15 cellular contexts compared by ENCODE assay signal in the genomic region with DNA sequence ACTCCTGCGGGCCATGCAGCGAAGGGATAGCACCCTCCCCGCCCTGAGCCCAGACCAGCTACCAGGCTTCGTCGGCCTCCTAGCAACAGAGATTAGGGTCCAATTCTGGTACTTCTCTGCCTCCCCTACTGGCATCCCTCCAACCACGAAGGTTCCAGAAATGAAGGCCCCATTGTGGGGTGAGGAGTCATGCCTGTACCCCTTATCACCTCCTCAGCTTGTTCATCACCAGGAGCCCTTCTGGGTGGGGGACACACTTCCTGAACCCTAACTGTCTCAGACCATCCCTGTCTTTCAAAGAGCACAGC. TPM values are rescaled to one million over a fixed set of nuclear protein-coding genes. Genes with fewer than 3 reads are reported as not detected.
DNase-seq lines count a peak whose midpoint lies in the region; ATAC-seq and TF ChIP-seq lines count a peak whose summit lies in the region.
"Had no signal": no experiment of that assay in that cellular context is flagged by ENCODE, and none has a peak within 500 bp of the region (broad histone marks: within the 10 kb centered on the region; RNA-seq: fewer than 3 reads in every experiment).

No MANE protein-coding gene starts in this region.

- 78 to 85% methylated on average over 5 to 6 of the region's 6 CpGs for WGBS in testis, 2 donors

- intact Hi-C loops in testis (cut with DNase I; ENCODE audit: low total_unique reads) = no loop called here

- H3K27ac ChIP-seq in testis = no peak overlapping the region
- H3K27ac ChIP-seq: adrenal gland, hepatocyte, upper lobe of right lung had no signal

- peaks cover 12% of the 10 kb centered on the region for H3K4me1 ChIP-seq in testis

- peaks cover 22% of the 10 kb centered on the region for H3K4me1 Mint-ChIP-seq in activated naive CD8-positive, alpha-beta T cell treated with anti-CD3 and anti-CD28 coated beads, Interleukin-2, amount 50 U/mL, for 24 hours
- peaks cover 12% of the 10 kb centered on the region for H3K4me1 Mint-ChIP-seq in activated naive CD8-positive, alpha-beta T cell treated with anti-CD3 and anti-CD28 coated beads for 36 hours
- peaks cover 30% of the 10 kb centered on the region for H3K4me1 Mint-ChIP-seq in stimulated activated effector memory CD8-positive, alpha-beta T cell treated with anti-CD3 and anti-CD28 coated beads, Interleukin-12 subunit alpha, Interleukin-12 subunit beta, amount 100 ng/mL, for 72 hours

- H3K4me3 ChIP-seq in WI38 (ENCODE audit: low read depth, low read length) (peak overlapping the region; percentile 86), fibroblast of pulmonary artery (replicated peaks; ENCODE audit: low read depth, low read length) (peak overlapping the region; percentile 71), testis (no peak overlapping the region)

- H3K27ac Mint-ChIP-seq in activated naive CD8-positive, alpha-beta T cell treated with anti-CD3 and anti-CD28 coated beads, Interleukin-2, amount 50 U/mL, for 24 hours = no peak overlapping the region
- H3K27ac Mint-ChIP-seq in activated naive CD8-positive, alpha-beta T cell treated with anti-CD3 and anti-CD28 coated beads for 36 hours = no peak overlapping the region
- H3K27ac Mint-ChIP-seq in stimulated activated effector memory CD8-positive, alpha-beta T cell treated with anti-CD3 and anti-CD28 coated beads, Interleukin-12 subunit alpha, Interleukin-12 subunit beta, amount 100 ng/mL, for 72 hours = peak overlapping the region; percentile 37
- H3K27ac Mint-ChIP-seq: endodermal cell had no signal

- DNase-seq in activated naive CD8-positive, alpha-beta T cell treated with anti-CD3 and anti-CD28 coated beads, Interleukin-2, amount 50 U/mL, for 24 hours = no peak
- DNase-seq in activated naive CD8-positive, alpha-beta T cell treated with anti-CD3 and anti-CD28 coated beads for 36 hours = no peak
- DNase-seq in fibroblast of pulmonary artery (ENCODE audit: low read depth) = no peak
- DNase-seq in stimulated activated effector memory CD8-positive, alpha-beta T cell treated with anti-CD3 and anti-CD28 coated beads, Interleukin-12 subunit alpha, Interleukin-12 subunit beta, amount 100 ng/mL, for 72 hours (ENCODE audit: low spot score in 2 of 2) = no peak
- no peak for DNase-seq in GM19240 (ENCODE audit: insufficient read length, low spot score)
- DNase-seq in NCI-H345 treated with DMSO at 0.1 percent for 48 hours (lab: John Stamatoyannopoulos, UW; ENCODE audit: unreplicated experiment) = no peak
- no peak for DNase-seq in testis
- DNase-seq: adrenal gland, AML-193, endodermal cell, NCI-H1436, NCI-H774 had no signal

- no peaks in the 10 kb centered on the region for H3K27me3 ChIP-seq in testis

- ATAC-seq in activated naive CD8-positive, alpha-beta T cell treated with anti-CD3 and anti-CD28 coated beads, Interleukin-2, amount 50 U/mL, for 24 hours = no peak
- no peak for ATAC-seq in stimulated activated effector memory CD8-positive, alpha-beta T cell treated with anti-CD3 and anti-CD28 coated beads, Interleukin-12 subunit alpha, Interleukin-12 subunit beta, amount 100 ng/mL, for 72 hours
- ATAC-seq: upper lobe of right lung had no signal

- H3K4me3 Mint-ChIP-seq in activated naive CD8-positive, alpha-beta T cell treated with anti-CD3 and anti-CD28 coated beads, Interleukin-2, amount 50 U/mL, for 24 hours = peak overlapping the region; percentile 65
- no peak overlapping the region for H3K4me3 Mint-ChIP-seq in activated naive CD8-positive, alpha-beta T cell treated with anti-CD3 and anti-CD28 coated beads for 36 hours
- H3K4me3 Mint-ChIP-seq in stimulated activated effector memory CD8-positive, alpha-beta T cell treated with anti-CD3 and anti-CD28 coated beads, Interleukin-12 subunit alpha, Interleukin-12 subunit beta, amount 100 ng/mL, for 72 hours = peak overlapping the region; percentile 82

- H3K9me3 ChIP-seq in testis = no peaks in the 10 kb centered on the region
- H3K9me3 ChIP-seq: adrenal gland, upper lobe of right lung had no signal

- no peak for TF ChIP-seq CTCF in WI38 (IDR thresholded peaks at IDR 0.05; ENCODE audit: low read depth, low read length)
- TF ChIP-seq CTCF in fibroblast of pulmonary artery (IDR thresholded peaks at IDR 0.05; ENCODE audit: low read length, missing control alignments) = no peak
- no peak for TF ChIP-seq CTCF in testis (IDR thresholded peaks at IDR 0.05)

- no peaks in the 10 kb centered on the region for H3K9me3 Mint-ChIP-seq in activated naive CD8-positive, alpha-beta T cell treated with anti-CD3 and anti-CD28 coated beads, Interleukin-2, amount 50 U/mL, for 24 hours
- no peaks in the 10 kb centered on the region for H3K9me3 Mint-ChIP-seq in activated naive CD8-positive, alpha-beta T cell treated with anti-CD3 and anti-CD28 coated beads for 36 hours
- H3K9me3 Mint-ChIP-seq in stimulated activated effector memory CD8-positive, alpha-beta T cell treated with anti-CD3 and anti-CD28 coated beads, Interleukin-12 subunit alpha, Interleukin-12 subunit beta, amount 100 ng/mL, for 72 hours = no peaks in the 10 kb centered on the region
- H3K9me3 Mint-ChIP-seq: endodermal cell had no signal

- no peaks in the 10 kb centered on the region for H3K36me3 ChIP-seq in testis (ENCODE audit: low read depth, missing control alignments)
- H3K36me3 ChIP-seq: adrenal gland, upper lobe of right lung had no signal

- no peaks in the 10 kb centered on the region for H3K36me3 Mint-ChIP-seq in activated naive CD8-positive, alpha-beta T cell treated with anti-CD3 and anti-CD28 coated beads, Interleukin-2, amount 50 U/mL, for 24 hours (ENCODE audit: low read depth)
- no peaks in the 10 kb centered on the region for H3K36me3 Mint-ChIP-seq in activated naive CD8-positive, alpha-beta T cell treated with anti-CD3 and anti-CD28 coated beads for 36 hours
- peaks cover 22% of the 10 kb centered on the region for H3K36me3 Mint-ChIP-seq in stimulated activated effector memory CD8-positive, alpha-beta T cell treated with anti-CD3 and anti-CD28 coated beads, Interleukin-12 subunit alpha, Interleukin-12 subunit beta, amount 100 ng/mL, for 72 hours

- no peak for TF ChIP-seq POLR2A in testis (IDR thresholded peaks at IDR 0.05)

- peaks cover 23% of the 10 kb centered on the region for H3K27me3 Mint-ChIP-seq in activated naive CD8-positive, alpha-beta T cell treated with anti-CD3 and anti-CD28 coated beads, Interleukin-2, amount 50 U/mL, for 24 hours
- peaks cover 30% of the 10 kb centered on the region for H3K27me3 Mint-ChIP-seq in activated naive CD8-positive, alpha-beta T cell treated with anti-CD3 and anti-CD28 coated beads for 36 hours

RNA-seq across cellular contexts. Expression of a gene that starts 1.8 kb away (rescaled TPM):
- total RNA-seq in activated naive CD8-positive, alpha-beta T cell treated with anti-CD3 and anti-CD28 coated beads for 36 hours = 1 to 10 TPM; 1.3 to 2.5 TPM
- 1 to 10 TPM; 2.2 to 4.0 TPM for total RNA-seq in testis
- 0.62 TPM for polyA plus RNA-seq in testis (ENCODE audit: insufficient read depth, low read depth, low replicate concordance)

RNA-seq across cellular contexts. Expression of a gene that starts 41.9 kb away (rescaled TPM):
- 1 to 10 TPM in 1 of 2 experiments, under 1 TPM in 1; 0.85 to 1.0 TPM for total RNA-seq in activated naive CD8-positive, alpha-beta T cell treated with anti-CD3 and anti-CD28 coated beads for 36 hours
- 10 to 100 TPM; 24.3 to 34.9 TPM for total RNA-seq in testis
- polyA plus RNA-seq in testis (ENCODE audit: insufficient read depth, low read depth, low replicate concordance) = 15.2 TPM

Comparison
In these comparisons a context has a peak if more than half of its experiments do, and no peak if none do; other contexts are left out.
1. H3K4me3 ChIP-seq: peak in WI38 (single experiment) and fibroblast of pulmonary artery (single experiment); none in testis (0 of 2).
2. RNA of a gene that starts 41.9 kb away (total RNA-seq): 24.3 to 34.9 TPM in testis; 0.85 to 1.0 TPM in activated naive CD8-positive, alpha-beta T cell treated with anti-CD3 and anti-CD28 coated beads for 36 hours; every median in the first group is over 10 times any median in the second.